In genomic region chr17:79690988-79691836, GRCh38 we compare ENCODE assay signal across 2 cellular contexts.
TF ChIP-seq lines count a peak whose summit lies in the region.

No MANE protein-coding gene starts in this region.

TF ChIP-seq in HepG2, 621 proteins besides CTCF, POLR2A, EP300 and RAD21:
- TF ChIP-seq SKIL (CRISPR knock-in tag; IDR thresholded peaks at IDR 0.05; ENCODE audit: borderline replicate concordance) (no peak), MNT (IDR thresholded peaks at IDR 0.05) (peak; percentile 97)

TF ChIP-seq in WTC11, 78 proteins besides CTCF, POLR2A, EP300 and RAD21 (continued from another document):
- TF ChIP-seq USF1 (CRISPR knock-in tag; IDR thresholded peaks at IDR 0.05): 0 out of 2 replicates have a peak, but pooled peaks have one; percentile 14
- TF ChIP-seq FOXP1 (CRISPR knock-in tag; IDR thresholded peaks at IDR 0.05; ENCODE audit: borderline replicate concordance): peak; percentile 6; the same call in 1 of the 2 replicates
- no peak for TF ChIP-seq GABPB1 (CRISPR knock-in tag; IDR thresholded peaks at IDR 0.05)
